ENCODE assay signal across 8 cellular contexts in genomic region chr19:13952154-13953020, GRCh38. TPM values are rescaled to one million over a fixed set of nuclear protein-coding genes. Genes with fewer than 3 reads are reported as not detected.
DNase-seq lines count a peak whose midpoint lies in the region; ATAC-seq, FAIRE-seq and TF ChIP-seq lines count a peak whose summit lies in the region.

A gene with protein sequence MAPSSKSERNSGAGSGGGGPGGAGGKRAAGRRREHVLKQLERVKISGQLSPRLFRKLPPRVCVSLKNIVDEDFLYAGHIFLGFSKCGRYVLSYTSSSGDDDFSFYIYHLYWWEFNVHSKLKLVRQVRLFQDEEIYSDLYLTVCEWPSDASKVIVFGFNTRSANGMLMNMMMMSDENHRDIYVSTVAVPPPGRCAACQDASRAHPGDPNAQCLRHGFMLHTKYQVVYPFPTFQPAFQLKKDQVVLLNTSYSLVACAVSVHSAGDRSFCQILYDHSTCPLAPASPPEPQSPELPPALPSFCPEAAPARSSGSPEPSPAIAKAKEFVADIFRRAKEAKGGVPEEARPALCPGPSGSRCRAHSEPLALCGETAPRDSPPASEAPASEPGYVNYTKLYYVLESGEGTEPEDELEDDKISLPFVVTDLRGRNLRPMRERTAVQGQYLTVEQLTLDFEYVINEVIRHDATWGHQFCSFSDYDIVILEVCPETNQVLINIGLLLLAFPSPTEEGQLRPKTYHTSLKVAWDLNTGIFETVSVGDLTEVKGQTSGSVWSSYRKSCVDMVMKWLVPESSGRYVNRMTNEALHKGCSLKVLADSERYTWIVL (plus strand): TSS chr19:13952509. CDS start chr19:13952513, 4 bp downstream.

- peaks cover 17% of the 10 kb centered on the region for H3K79me2 ChIP-seq in OCI-LY3 (ENCODE audit: low read length)

- H2AFZ ChIP-seq in OCI-LY3 (ENCODE audit: low read depth, low read length) = peak within 1 kb of the TSS; percentile 96

- H3K36me3 ChIP-seq in OCI-LY3 (replicated peaks; ENCODE audit: low read depth, low read length) (peaks cover 22% of the 10 kb centered on the region), mesodermal cell (ENCODE audit: control insufficient read depth, insufficient read depth, low read length) (peaks cover 39% of the 10 kb centered on the region)

- FAIRE-seq in endometrium (lab: Jason Lieb, UNC) = peak; percentile 98

- no peak for TF ChIP-seq CTCF in OCI-LY3 (IDR thresholded peaks at IDR 0.05; ENCODE audit: low read depth, low read length)

- H3K4me3 ChIP-seq in OCI-LY3 (ENCODE audit: low read length) (peak within 1 kb of the TSS; percentile 94), mesodermal cell (ENCODE audit: extremely low read depth, insufficient read depth, low read length, poor library complexity, severe bottlenecking) (peak within 1 kb of the TSS; percentile 68)

- H4K20me1 ChIP-seq in OCI-LY3 (ENCODE audit: insufficient read depth, low read length) = peaks cover 10% of the 10 kb centered on the region

- WGBS in mesodermal cell (ENCODE audit: insufficient coverage in 2 of 2), 2 experiments = 0 to 1% methylated on average over 45 to 51 of the region's 68 CpGs

- H3K27ac ChIP-seq in OCI-LY3 (ENCODE audit: low read length) (peak within 1 kb of the TSS; percentile 56), mesodermal cell (ENCODE audit: low read depth, low read length, severe bottlenecking) (peak within 1 kb of the TSS; percentile 85)

- DNase-seq in D341Med (ENCODE audit: low spot score) (peak; percentile 99), HuH-7 (ENCODE audit: low spot score) (peak; percentile 100)
- DNase-seq in activated CD8-positive, alpha-beta memory T cell treated with anti-CD3 and anti-CD28 coated beads, Interleukin-2, amount 50 U/mL, for 48 hours = peak; percentile 97
- peak; percentile 96 to 99 for DNase-seq in stimulated activated CD8-positive, alpha-beta memory T cell treated with anti-CD3 and anti-CD28 coated beads, Interleukin-15, amount 100 ng/mL, for 4 hours (ENCODE audit: low read depth in 2 of 2)

- H3K4me2 ChIP-seq in OCI-LY3 (ENCODE audit: low read length) = peak within 1 kb of the TSS; percentile 95

- ATAC-seq in GM21515 (IDR thresholded peaks at IDR 0.05; ENCODE audit: unreplicated experiment) = peak; percentile 96

- H3K4me1 ChIP-seq in OCI-LY3 (ENCODE audit: low read length) = peaks cover 12% of the 10 kb centered on the region
- H3K4me1 ChIP-seq in mesodermal cell (ENCODE audit: control insufficient read depth, insufficient read depth, low read length, poor library complexity, severe bottlenecking) = peaks cover 4% of the 10 kb centered on the region

- H3K9me3 ChIP-seq in OCI-LY3 (ENCODE audit: insufficient read depth, low read length) = no peaks in the 10 kb centered on the region
- no peaks in the 10 kb centered on the region for H3K9me3 ChIP-seq in mesodermal cell (ENCODE audit: control insufficient read depth, low read length)

- no peaks in the 10 kb centered on the region for H3K27me3 ChIP-seq in OCI-LY3 (ENCODE audit: low read depth, low read length)

- H3K9ac ChIP-seq in OCI-LY3 (ENCODE audit: low read length) = peak within 1 kb of the TSS; percentile 82

RNA-seq across cellular contexts. Expression of the gene that starts here (rescaled TPM):
- polyA plus RNA-seq in mesodermal cell (2013, experiment 1 of 2) = 49.4 TPM
- polyA plus RNA-seq in mesodermal cell (2013, experiment 2 of 2) = 40.8 TPM

Comparison
In these comparisons a context has a peak if more than half of its experiments do, and no peak if none do; other contexts are left out.
1. Peak in every context shown above with its lines: DNase-seq, ATAC-seq, H3K4me3 ChIP-seq and H3K27ac ChIP-seq.